In the genomic region with DNA sequence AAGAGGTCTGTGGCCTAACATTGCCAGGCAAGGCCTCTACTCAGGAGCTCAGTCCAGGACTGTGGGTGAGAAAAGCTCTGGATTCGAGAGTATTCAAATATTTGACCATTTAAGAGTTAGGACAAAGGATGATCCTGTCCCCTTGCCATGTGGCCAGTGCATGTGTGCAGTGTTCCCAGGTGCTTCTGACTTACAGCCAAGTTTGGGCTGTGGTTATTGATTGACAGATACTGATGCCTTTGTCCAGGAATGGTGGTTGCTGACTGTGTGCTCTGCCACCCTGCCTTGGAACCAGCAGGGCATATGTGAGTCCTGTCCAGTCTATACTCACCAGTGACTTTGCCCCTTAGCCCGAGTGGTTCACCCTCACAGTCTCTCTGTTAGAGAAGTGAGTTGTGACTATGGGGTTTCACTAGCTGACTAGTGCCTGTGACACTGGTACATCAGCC, we compare ENCODE assay signal across 11 cellular contexts. TPM values are rescaled to one million over a fixed set of nuclear protein-coding genes. Genes with fewer than 3 reads are reported as not detected.
DNase-seq lines count a peak whose midpoint lies in the region; ATAC-seq and TF ChIP-seq lines count a peak whose summit lies in the region.
"Had no signal": no experiment of that assay in that cellular context is flagged by ENCODE, and none has a peak within 500 bp of the region (broad histone marks: within the 10 kb centered on the region; RNA-seq: fewer than 3 reads in every experiment).

No MANE protein-coding gene starts in this region.

- no peaks in the 10 kb centered on the region for H3K9me3 Mint-ChIP-seq in CD4-positive, alpha-beta memory T cell
- H3K9me3 Mint-ChIP-seq in activated T-helper 1 cell treated with anti-CD3 and anti-CD28 coated beads, Interleukin-12 subunit alpha, Interleukin-12 subunit beta, Interleukin-2, Interleukin-4 antibody, amounts not matched to agents 30 ng/mL and 10 ng/mL and 1 ng/mL, durations not matched to agents 14 hours and 24 hours and 36 hours, result no peaks in the 10 kb centered on the region
- no peaks in the 10 kb centered on the region for H3K9me3 Mint-ChIP-seq in nephron progenitor cell
- H3K9me3 Mint-ChIP-seq: activated CD8-positive, alpha-beta T cell treated with anti-CD3 and anti-CD28 coated beads for 36 hours had no signal

- peak overlapping the region; percentile 31 to 94 (median 77) for H3K27ac Mint-ChIP-seq in CD4-positive, alpha-beta memory T cell
- no peak overlapping the region for H3K27ac Mint-ChIP-seq in activated T-helper 1 cell treated with anti-CD3 and anti-CD28 coated beads, Interleukin-12 subunit alpha, Interleukin-12 subunit beta, Interleukin-2, Interleukin-4 antibody, amounts not matched to agents 30 ng/mL and 10 ng/mL and 1 ng/mL, durations not matched to agents 14 hours and 24 hours and 36 hours
- no peak overlapping the region for H3K27ac Mint-ChIP-seq in nephron progenitor cell

- H3K4me1 ChIP-seq in CD4-positive, alpha-beta memory T cell (ENCODE audit: insufficient read depth, low read length), result peaks cover 38% of the 10 kb centered on the region

- H3K4me3 ChIP-seq in CD4-positive, alpha-beta memory T cell (ENCODE audit: low read length in 2 of 2), result no peak overlapping the region

- intact Hi-C loops in CD4-positive, alpha-beta memory T cell (cut with micrococcal nuclease), result loop anchor here (5.0 kb wide), 1 partner anchor 34 kb away; no protein-coding TSS in a partner anchor
- intact Hi-C loops in left ventricle myocardium superior (cut with micrococcal nuclease) (no loop called here), sciatic nerve (cut with DNase I) (no loop called here)
- intact Hi-C loops in activated T-helper 1 cell treated with anti-CD3 and anti-CD28 coated beads, Interleukin-12 subunit alpha, Interleukin-12 subunit beta, Interleukin-2, Interleukin-4 antibody, amounts not matched to agents 30 ng/mL and 10 ng/mL and 1 ng/mL, durations not matched to agents 14 hours and 24 hours and 36 hours (cut with micrococcal nuclease), result no loop called here

- ATAC-seq in left ventricle myocardium superior (peak; percentile 31), sciatic nerve (peak; percentile 36), HG02970 (IDR thresholded peaks at IDR 0.05; ENCODE audit: low FRiP score, unreplicated experiment) (no peak)
- ATAC-seq: activated CD8-positive, alpha-beta T cell treated with anti-CD3 and anti-CD28 coated beads for 36 hours had no signal

- no peak overlapping the region for H3K27ac ChIP-seq in CD4-positive, alpha-beta memory T cell (ENCODE audit: low read depth, low read length)

- no peaks in the 10 kb centered on the region for H3K27me3 Mint-ChIP-seq in CD4-positive, alpha-beta memory T cell
- no peaks in the 10 kb centered on the region for H3K27me3 Mint-ChIP-seq in activated T-helper 1 cell treated with anti-CD3 and anti-CD28 coated beads, Interleukin-12 subunit alpha, Interleukin-12 subunit beta, Interleukin-2, Interleukin-4 antibody, amounts not matched to agents 30 ng/mL and 10 ng/mL and 1 ng/mL, durations not matched to agents 14 hours and 24 hours and 36 hours (ENCODE audit: insufficient read depth)
- H3K27me3 Mint-ChIP-seq in nephron progenitor cell (ENCODE audit: low read depth, poor library complexity), result no peaks in the 10 kb centered on the region
- H3K27me3 Mint-ChIP-seq: activated CD8-positive, alpha-beta T cell treated with anti-CD3 and anti-CD28 coated beads for 36 hours had no signal

- CTCF ChIA-PET in CD4-positive, alpha-beta memory T cell (lab: Charles Lee; ENCODE audit: partially characterized antibody), result interaction anchor here (1.1 kb wide), 1 partner anchor 40 kb away, joined by 3 read pairs; no protein-coding TSS in a partner anchor

- H3K36me3 Mint-ChIP-seq in CD4-positive, alpha-beta memory T cell, result peaks cover 23 to 33% of the 10 kb centered on the region in 2 donors
- no peaks in the 10 kb centered on the region for H3K36me3 Mint-ChIP-seq in activated T-helper 1 cell treated with anti-CD3 and anti-CD28 coated beads, Interleukin-12 subunit alpha, Interleukin-12 subunit beta, Interleukin-2, Interleukin-4 antibody, amounts not matched to agents 30 ng/mL and 10 ng/mL and 1 ng/mL, durations not matched to agents 14 hours and 24 hours and 36 hours (ENCODE audit: low read depth)
- peaks cover 40% of the 10 kb centered on the region for H3K36me3 Mint-ChIP-seq in nephron progenitor cell (ENCODE audit: low read depth)

- TF ChIP-seq CTCF in nephron progenitor cell (IDR thresholded peaks at IDR 0.05), result no peak

- no peak for DNase-seq in CD4-positive, alpha-beta memory T cell
- DNase-seq in RPMI8226 (peak; percentile 2), left ventricle myocardium superior (no peak), sciatic nerve (ENCODE audit: low spot score) (no peak), nephron progenitor cell (no peak), germinal center (ENCODE audit: low spot score) (no peak)
- DNase-seq in activated T-helper 1 cell treated with anti-CD3 and anti-CD28 coated beads, Interleukin-12 subunit alpha, Interleukin-12 subunit beta, Interleukin-2, Interleukin-4 antibody, amounts not matched to agents 30 ng/mL and 10 ng/mL and 1 ng/mL, durations not matched to agents 14 hours and 24 hours and 36 hours (ENCODE audit: low spot score), result no peak
- DNase-seq: activated CD8-positive, alpha-beta T cell treated with anti-CD3 and anti-CD28 coated beads for 36 hours; NCI-H1417 treated with DMSO at 0.1 percent for 48 hours; stimulated activated CD4-positive, alpha-beta T cell treated with anti-CD3 and anti-CD28 coated beads, Interleukin-4, amount 100 ng/mL, for 24 hours had no signal

- H3K4me3 Mint-ChIP-seq in CD4-positive, alpha-beta memory T cell, result no peak overlapping the region
- no peak overlapping the region for H3K4me3 Mint-ChIP-seq in activated T-helper 1 cell treated with anti-CD3 and anti-CD28 coated beads, Interleukin-12 subunit alpha, Interleukin-12 subunit beta, Interleukin-2, Interleukin-4 antibody, amounts not matched to agents 30 ng/mL and 10 ng/mL and 1 ng/mL, durations not matched to agents 14 hours and 24 hours and 36 hours
- no peak overlapping the region for H3K4me3 Mint-ChIP-seq in nephron progenitor cell
- H3K4me3 Mint-ChIP-seq: activated CD8-positive, alpha-beta T cell treated with anti-CD3 and anti-CD28 coated beads for 36 hours had no signal

- no peaks in the 10 kb centered on the region for H3K9me3 ChIP-seq in CD4-positive, alpha-beta memory T cell (ENCODE audit: control insufficient read depth in 1 of 2, low read length in 2 of 2)

- POLR2A ChIA-PET in CD4-positive, alpha-beta memory T cell (lab: Charles Lee; ENCODE audit: partially characterized antibody), result interaction anchor here (1.3 kb wide), 1 partner anchor 36 kb away, joined by 4 read pairs; no protein-coding TSS in a partner anchor

- peaks cover 37 to 61% (median 50%) of the 10 kb centered on the region in 4 donors for H3K4me1 Mint-ChIP-seq in CD4-positive, alpha-beta memory T cell
- peaks cover 14% of the 10 kb centered on the region for H3K4me1 Mint-ChIP-seq in activated T-helper 1 cell treated with anti-CD3 and anti-CD28 coated beads, Interleukin-12 subunit alpha, Interleukin-12 subunit beta, Interleukin-2, Interleukin-4 antibody, amounts not matched to agents 30 ng/mL and 10 ng/mL and 1 ng/mL, durations not matched to agents 14 hours and 24 hours and 36 hours (ENCODE audit: low read depth)
- peaks cover 4% of the 10 kb centered on the region for H3K4me1 Mint-ChIP-seq in nephron progenitor cell

- H3K36me3 ChIP-seq in CD4-positive, alpha-beta memory T cell (ENCODE audit: insufficient read depth, low read length), result peaks cover 3% of the 10 kb centered on the region

- H3K27me3 ChIP-seq in CD4-positive, alpha-beta memory T cell (ENCODE audit: insufficient read depth, low read length), result no peaks in the 10 kb centered on the region

RNA-seq across cellular contexts. Expression of a gene that starts 51.9 kb away (rescaled TPM):
- total RNA-seq in CD4-positive, alpha-beta memory T cell, result 10 to 100 TPM; 46.3 to 48.2 TPM
- 1 to 10 TPM; 3.5 to 7.5 TPM for polyA plus RNA-seq in CD4-positive, alpha-beta memory T cell
- total RNA-seq in left ventricle myocardium superior (19.8 TPM), sciatic nerve (59.9 TPM)
- total RNA-seq in activated T-helper 1 cell treated with anti-CD3 and anti-CD28 coated beads, Interleukin-12 subunit alpha, Interleukin-12 subunit beta, Interleukin-2, Interleukin-4 antibody, amounts not matched to agents 30 ng/mL and 10 ng/mL and 1 ng/mL, durations not matched to agents 14 hours and 24 hours and 36 hours, result 11.6 and 13.1 TPM in 2 replicates

RNA-seq across cellular contexts. Expression of a gene that starts 58.8 kb away (rescaled TPM):
- total RNA-seq in CD4-positive, alpha-beta memory T cell, result 100 to 1,000 TPM; 121 to 127 TPM
- polyA plus RNA-seq in CD4-positive, alpha-beta memory T cell, result 100 to 1,000 TPM; 127 to 156 TPM
- 553 TPM for total RNA-seq in left ventricle myocardium superior
- total RNA-seq in sciatic nerve, result 152 TPM
- 502 and 509 TPM in 2 replicates for total RNA-seq in activated T-helper 1 cell treated with anti-CD3 and anti-CD28 coated beads, Interleukin-12 subunit alpha, Interleukin-12 subunit beta, Interleukin-2, Interleukin-4 antibody, amounts not matched to agents 30 ng/mL and 10 ng/mL and 1 ng/mL, durations not matched to agents 14 hours and 24 hours and 36 hours

Comparison
In these comparisons a context has a peak if more than half of its experiments do, and no peak if none do; other contexts are left out.
1. H3K27ac Mint-ChIP-seq: peak in CD4-positive, alpha-beta memory T cell (7 of 7); none in activated T-helper 1 cell treated with anti-CD3 and anti-CD28 coated beads, Interleukin-12 subunit alpha, Interleukin-12 subunit beta, Interleukin-2, Interleukin-4 antibody, amounts not matched to agents 30 ng/mL and 10 ng/mL and 1 ng/mL, durations not matched to agents 14 hours and 24 hours and 36 hours (single experiment) and nephron progenitor cell (single experiment).